ENCODE assay signal across 1 cellular context in genomic region chr18:45728341-45729010, GRCh38.
TF ChIP-seq lines count a peak whose summit lies in the region.

No MANE protein-coding gene starts in this region.

TF ChIP-seq in SK-N-SH, 30 proteins besides CTCF, POLR2A, EP300 and RAD21 (continued from another document):
- TF ChIP-seq ZBTB33 (IDR thresholded peaks at IDR 0.05; ENCODE audit: borderline replicate concordance, low read depth): no peak
- TF ChIP-seq MEF2A (IDR thresholded peaks at IDR 0.05; ENCODE audit: borderline replicate concordance, low read depth): no peak
- TF ChIP-seq POLR2AphosphoS5 (IDR thresholded peaks at IDR 0.05; ENCODE audit: low read depth, low read length): peak; percentile 69; the same call in 1 of the 2 replicates
- no peak for TF ChIP-seq MAX (IDR thresholded peaks at IDR 0.05; ENCODE audit: low read depth)
- TF ChIP-seq NFIC (IDR thresholded peaks at IDR 0.05; ENCODE audit: borderline replicate concordance): peak; percentile 49
- TF ChIP-seq REST (IDR thresholded peaks at IDR 0.05; ENCODE audit: low read depth, low read length): no peak
- no peak for TF ChIP-seq USF2 (IDR thresholded peaks at IDR 0.05; ENCODE audit: borderline replicate concordance, low read depth, low read length)
- TF ChIP-seq TAF1 (IDR thresholded peaks at IDR 0.05; ENCODE audit: borderline replicate concordance, low read depth, low read length): no peak
- no peak for TF ChIP-seq FOXJ3 (CRISPR knock-in tag; IDR thresholded peaks at IDR 0.05)
- TF ChIP-seq NRF1 (IDR thresholded peaks at IDR 0.05; ENCODE audit: low read depth, low read length): no peak
- no peak for TF ChIP-seq SMC3 (IDR thresholded peaks at IDR 0.05; ENCODE audit: low read depth, low read length)
- peak; percentile 71 for TF ChIP-seq JUND (IDR thresholded peaks at IDR 0.05)
- TF ChIP-seq MXI1 (IDR thresholded peaks at IDR 0.05; ENCODE audit: low read depth, low read length): no peak
- TF ChIP-seq RFX5 (IDR thresholded peaks at IDR 0.05; ENCODE audit: low read length): no peak
- TF ChIP-seq FOXM1 (IDR thresholded peaks at IDR 0.05; ENCODE audit: low read depth): peak; percentile 58; the same call in 1 of the 2 replicates
- no peak for TF ChIP-seq IRF3 (IDR thresholded peaks at IDR 0.05; ENCODE audit: low read depth, low read length)
- no peak for TF ChIP-seq USF1 (IDR thresholded peaks at IDR 0.05; ENCODE audit: borderline replicate concordance, low read depth)
- no peak for TF ChIP-seq GATA2 (CRISPR knock-in tag; IDR thresholded peaks at IDR 0.05)
